ENCODE assay signal across 11 cellular contexts in genomic region chr11:30192620-30193019, GRCh38. TPM values are rescaled to one million over a fixed set of nuclear protein-coding genes. Genes with fewer than 3 reads are reported as not detected.
"Had no signal": no experiment of that assay in that cellular context is flagged by ENCODE, and none has a peak within 500 bp of the region (broad histone marks: within the 10 kb centered on the region; RNA-seq: fewer than 3 reads in every experiment).

No MANE protein-coding gene starts in this region.

- H3K4me3 ChIP-seq: GM23248, GM23338, HAP-1 had no signal

- H3K4me3 Mint-ChIP-seq: GM23338, H9, HFFc6 had no signal

- H2AFZ ChIP-seq: GM23248, GM23338 had no signal

- H3K27ac ChIP-seq: GM23248 had no signal

- H3K4me1 Mint-ChIP-seq: GM23338, H9 had no signal

- DNase-seq: GM23248, GOT3, H7, H9, HCEC 1CT, HFFc6 had no signal

- H3K9ac ChIP-seq: GM23248 had no signal

- H3K4me2 ChIP-seq: GM23338 had no signal

- ATAC-seq: GM23338, HCT116 had no signal

- H3K4me1 ChIP-seq: HAP-1 had no signal

- H3K27ac Mint-ChIP-seq: GM23338, H9, HFFc6 had no signal

- H3K9me3 ChIP-seq: HAP-1 had no signal

- H3K36me3 ChIP-seq: HAP-1 had no signal

RNA-seq across cellular contexts. Expression of gene FSHB, which starts 38.2 kb away (rescaled TPM):
- total RNA-seq: GM23248, GM23338, H1, H4, H7, H9, HFFc6 had no signal
- polyA plus RNA-seq: GM23248, GM23338, H1 had no signal
